In the genomic region with DNA sequence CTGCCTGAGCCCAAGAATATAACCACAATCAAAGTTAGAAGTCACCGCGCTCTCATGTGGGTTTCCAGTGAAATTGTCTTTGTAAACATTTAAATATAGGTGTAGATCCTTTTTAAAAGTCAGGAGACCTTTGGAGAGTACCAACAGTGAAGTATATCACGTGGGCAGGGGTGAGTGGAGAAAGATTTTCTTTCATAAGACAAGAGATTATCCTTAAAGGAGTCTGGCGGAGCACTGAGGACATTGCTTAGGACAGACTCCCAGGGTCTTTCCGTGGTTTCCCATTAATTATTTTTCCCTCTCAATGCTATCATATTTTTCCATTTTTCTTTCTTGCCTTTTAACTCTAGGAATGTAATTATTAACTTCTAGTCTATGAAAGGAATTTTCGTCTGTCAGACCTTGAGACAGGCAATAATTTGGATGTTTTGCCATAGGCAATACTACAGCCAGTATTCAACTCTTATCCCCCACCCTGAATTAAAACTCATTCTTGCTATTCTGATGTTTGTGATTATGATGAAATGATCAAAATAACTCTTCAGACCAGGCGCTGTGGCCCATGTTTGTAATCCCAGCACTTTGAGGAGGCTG, we compare ENCODE assay signal across 24 cellular contexts.
"Had no signal": no experiment of that assay in that cellular context is flagged by ENCODE, and none has a peak within 500 bp of the region (broad histone marks: within the 10 kb centered on the region; RNA-seq: fewer than 3 reads in every experiment).

No MANE protein-coding gene starts in this region.

- H3K36me3 Mint-ChIP-seq: activated CD8-positive, alpha-beta memory T cell treated with anti-CD3 and anti-CD28 coated beads, Interleukin-2, amount 10 ng/mL, durations not matched to agents 7 days and 5 days; activated naive CD4-positive, alpha-beta T cell treated with anti-CD3 and anti-CD28 coated beads, Interleukin-2, amount 50 U/mL, for 24 hours; naive thymus-derived CD8-positive, alpha-beta T cell; stimulated activated naive B cell treated with anti-CD40 and anti-IgM and Interleukin-4, amounts not matched to agents 10 μg/mL and 1 μg/mL and 100 μg/mL, for 72 hours had no signal

- H3K4me3 ChIP-seq: esophagus squamous epithelium, heart right ventricle, ovary, prostate gland, suprapubic skin, tibial artery had no signal

- H3K27me3 Mint-ChIP-seq: activated CD8-positive, alpha-beta memory T cell treated with anti-CD3 and anti-CD28 coated beads, Interleukin-2, amount 10 ng/mL, durations not matched to agents 7 days and 5 days had no signal

- H3K4me1 Mint-ChIP-seq: activated CD8-positive, alpha-beta memory T cell treated with anti-CD3 and anti-CD28 coated beads, Interleukin-2, amount 10 ng/mL, durations not matched to agents 7 days and 5 days; activated naive CD4-positive, alpha-beta T cell treated with anti-CD3 and anti-CD28 coated beads, Interleukin-2, amount 50 U/mL, for 24 hours; central memory CD8-positive, alpha-beta T cell; stimulated activated naive B cell treated with anti-CD40 and anti-IgM and Interleukin-4, amounts not matched to agents 10 μg/mL and 1 μg/mL and 100 μg/mL, for 72 hours had no signal

- H3K9me3 ChIP-seq: esophagus squamous epithelium, heart right ventricle, ovary, prostate gland, suprapubic skin, tibial artery had no signal

- H3K27me3 ChIP-seq: esophagus squamous epithelium, heart right ventricle, ovary, suprapubic skin, tibial artery had no signal

- H3K27ac Mint-ChIP-seq: activated CD8-positive, alpha-beta memory T cell treated with anti-CD3 and anti-CD28 coated beads, Interleukin-2, amount 10 ng/mL, durations not matched to agents 7 days and 5 days; activated CD8-positive, alpha-beta T cell treated with anti-CD3 and anti-CD28 coated beads, Interleukin-2, amount 10 ng/mL, durations not matched to agents 7 days and 5 days; activated naive CD4-positive, alpha-beta T cell treated with anti-CD3 and anti-CD28 coated beads, Interleukin-2, amount 50 U/mL, for 24 hours; activated T-helper 2 cell treated with anti-CD3 and anti-CD28 coated beads, Interferon-gamma antibody, Interleukin-2, Interleukin-4, amounts not matched to agents 10 μg/mL and 5 μg/mL and 100 μg/mL, durations not matched to agents 14 hours and 24 hours and 36 hours; naive thymus-derived CD8-positive, alpha-beta T cell; stimulated activated naive B cell treated with anti-CD40 and anti-IgM and Interleukin-4, amounts not matched to agents 10 μg/mL and 1 μg/mL and 100 μg/mL, for 72 hours; WTC11 had no signal

- H3K9me3 Mint-ChIP-seq: activated naive CD4-positive, alpha-beta T cell treated with anti-CD3 and anti-CD28 coated beads, Interleukin-2, amount 50 U/mL, for 24 hours; activated T-helper 2 cell treated with anti-CD3 and anti-CD28 coated beads, Interferon-gamma antibody, Interleukin-2, Interleukin-4, amounts not matched to agents 10 μg/mL and 5 μg/mL and 100 μg/mL, durations not matched to agents 14 hours and 24 hours and 36 hours; central memory CD8-positive, alpha-beta T cell; naive thymus-derived CD8-positive, alpha-beta T cell had no signal

- H3K27ac ChIP-seq: epithelial cell of prostate, esophagus squamous epithelium, heart right ventricle, ovary, prostate gland, suprapubic skin, tibial artery had no signal

- DNase-seq: activated CD4-positive, alpha-beta T cell treated with anti-CD3 and anti-CD28 coated beads for 1 hour; activated CD4-positive, alpha-beta T cell treated with anti-CD3 and anti-CD28 coated beads, Interleukin-2, amount 50 U/mL, for 1 hour; activated CD8-positive, alpha-beta memory T cell treated with anti-CD3 and anti-CD28 coated beads, Interleukin-2, amount 10 ng/mL, durations not matched to agents 7 days and 5 days; activated CD8-positive, alpha-beta T cell treated with anti-CD3 and anti-CD28 coated beads, Interleukin-2, amount 10 ng/mL, durations not matched to agents 7 days and 5 days; activated T-cell treated with anti-CD3 and anti-CD28 coated beads, Interleukin-2, amount 50 U/mL, for 48 hours; effector CD8-positive, alpha-beta T cell; esophagus squamous epithelium; foreskin melanocyte; heart right ventricle; left ventricle myocardium superior; naive thymus-derived CD8-positive, alpha-beta T cell; ovary; stimulated activated CD4-positive, alpha-beta T cell treated with anti-CD3 and anti-CD28 coated beads, Interleukin-15, amount 100 ng/mL, for 24 hours; stimulated activated CD4-positive, alpha-beta T cell treated with anti-CD3 and anti-CD28 coated beads, Interleukin-2, amount 100 ng/mL, for 24 hours; stimulated activated naive B cell treated with anti-CD40 and anti-IgM and Interleukin-4, amounts not matched to agents 10 μg/mL and 1 μg/mL and 100 μg/mL, for 72 hours; T-helper 2 cell; tibial artery had no signal

- H3K4me3 Mint-ChIP-seq: activated CD8-positive, alpha-beta memory T cell treated with anti-CD3 and anti-CD28 coated beads, Interleukin-2, amount 10 ng/mL, durations not matched to agents 7 days and 5 days; activated CD8-positive, alpha-beta T cell treated with anti-CD3 and anti-CD28 coated beads, Interleukin-2, amount 10 ng/mL, durations not matched to agents 7 days and 5 days; activated naive CD4-positive, alpha-beta T cell treated with anti-CD3 and anti-CD28 coated beads, Interleukin-2, amount 50 U/mL, for 24 hours; central memory CD8-positive, alpha-beta T cell; naive thymus-derived CD8-positive, alpha-beta T cell; stimulated activated naive B cell treated with anti-CD40 and anti-IgM and Interleukin-4, amounts not matched to agents 10 μg/mL and 1 μg/mL and 100 μg/mL, for 72 hours; WTC11 had no signal

- H3K36me3 ChIP-seq: heart right ventricle, ovary, prostate gland, suprapubic skin, tibial artery had no signal

- H3K4me1 ChIP-seq: esophagus squamous epithelium, prostate gland, suprapubic skin had no signal
